ENCODE assay signal across 15 cellular contexts in the genomic region with DNA sequence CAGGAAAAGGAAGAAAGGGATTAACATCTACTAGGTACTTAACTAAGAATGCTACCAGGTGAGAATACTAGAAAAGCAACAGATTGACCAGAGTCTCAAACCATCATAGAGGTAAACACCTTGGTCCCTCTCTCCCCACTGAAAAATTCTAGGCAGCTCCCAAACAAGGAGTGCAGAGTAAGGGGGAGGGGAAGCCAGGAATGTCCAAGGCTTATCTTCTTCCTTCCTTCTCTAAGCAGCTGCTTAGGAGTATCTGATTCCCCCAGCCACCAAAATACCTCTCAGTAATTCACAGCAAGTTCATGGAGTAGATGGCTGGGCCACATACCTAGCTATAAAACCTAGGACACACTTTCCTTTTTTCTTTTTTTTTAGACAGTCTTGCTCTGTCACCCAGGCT.
DNase-seq lines count a peak whose midpoint lies in the region; ATAC-seq and TF ChIP-seq lines count a peak whose summit lies in the region.
"Had no signal": no experiment of that assay in that cellular context is flagged by ENCODE, and none has a peak within 500 bp of the region (broad histone marks: within the 10 kb centered on the region; RNA-seq: fewer than 3 reads in every experiment).

No MANE protein-coding gene starts in this region.

- H3K36me3 Mint-ChIP-seq in endothelial cell (ENCODE audit: low read depth, unreplicated experiment) = peaks cover 6% of the 10 kb centered on the region
- H3K36me3 Mint-ChIP-seq: activated CD8-positive, alpha-beta memory T cell treated with anti-CD3 and anti-CD28 coated beads, Interleukin-2, amount 10 ng/mL, durations not matched to agents 7 days and 5 days; naive thymus-derived CD4-positive, alpha-beta T cell had no signal

- peak overlapping the region in 1 of 2 experiments; percentile 62 for H3K18ac ChIP-seq in mesenchymal stem cell (ENCODE audit: low read depth in 1 of 2, low read length in 2 of 2)

- H3K36me3 ChIP-seq in mesenchymal stem cell (ENCODE audit: control insufficient read depth in 1 of 2, insufficient read depth in 2 of 2, low read depth in 1 of 2, low read length in 2 of 2) = no peaks in the 10 kb centered on the region
- H3K36me3 ChIP-seq in upper lobe of left lung = no peaks in the 10 kb centered on the region
- H3K36me3 ChIP-seq: HAP-1 had no signal

- no peak overlapping the region for H3K27ac ChIP-seq in mesenchymal stem cell (ENCODE audit: low read length, poor library complexity, severe bottlenecking)
- H3K27ac ChIP-seq in upper lobe of left lung = peak overlapping the region; percentile 4 to 58 (median 20)
- H3K27ac ChIP-seq: SK-N-MC had no signal

- no peak for TF ChIP-seq POLR2A in upper lobe of left lung (IDR thresholded peaks at IDR 0.05)

- no peaks in the 10 kb centered on the region for H3K27me3 Mint-ChIP-seq in endothelial cell (ENCODE audit: unreplicated experiment)

- H4K91ac ChIP-seq in mesenchymal stem cell (ENCODE audit: low read length) = no peak overlapping the region

- H3K4me1 Mint-ChIP-seq in endothelial cell (ENCODE audit: unreplicated experiment) = peaks cover 43% of the 10 kb centered on the region
- H3K4me1 Mint-ChIP-seq: activated CD8-positive, alpha-beta memory T cell treated with anti-CD3 and anti-CD28 coated beads, Interleukin-2, amount 10 ng/mL, durations not matched to agents 7 days and 5 days; naive thymus-derived CD4-positive, alpha-beta T cell; stimulated activated naive CD8-positive, alpha-beta T cell treated with anti-CD3 and anti-CD28 coated beads, Interleukin-15, amount 100 ng/mL, for 72 hours had no signal

- H3K4me2 ChIP-seq in mesenchymal stem cell (ENCODE audit: low read length, poor library complexity, severe bottlenecking) = no peak overlapping the region

- H3K4me3 ChIP-seq in mesenchymal stem cell (ENCODE audit: insufficient read depth in 1 of 2, low read depth in 1 of 2, low read length in 2 of 2) (no peak overlapping the region), upper lobe of left lung (no peak overlapping the region)
- H3K4me3 ChIP-seq: HAP-1, MG63, SK-N-MC had no signal

- peak overlapping the region; percentile 34 for H2BK120ac ChIP-seq in mesenchymal stem cell (ENCODE audit: low read depth, low read length)

- H2AK5ac ChIP-seq in mesenchymal stem cell (ENCODE audit: low read length, severe bottlenecking) = peak overlapping the region; percentile 84

- H2AFZ ChIP-seq in mesenchymal stem cell (ENCODE audit: low read depth, low read length) = no peak overlapping the region

- H4K8ac ChIP-seq in mesenchymal stem cell (ENCODE audit: low read length) = no peak overlapping the region

- H3K9ac ChIP-seq in mesenchymal stem cell (ENCODE audit: low read length) = no peak overlapping the region

- TF ChIP-seq CTCF in endothelial cell (IDR thresholded peaks at IDR 0.05; ENCODE audit: unreplicated experiment) = no peak
- TF ChIP-seq CTCF in upper lobe of left lung (IDR thresholded peaks at IDR 0.05) = no peak

- H2BK5ac ChIP-seq in mesenchymal stem cell (ENCODE audit: low read depth, low read length, poor library complexity, severe bottlenecking) = no peak overlapping the region

- H3K4me3 Mint-ChIP-seq in endothelial cell (ENCODE audit: unreplicated experiment) = no peak overlapping the region
- H3K4me3 Mint-ChIP-seq: activated CD8-positive, alpha-beta memory T cell treated with anti-CD3 and anti-CD28 coated beads, Interleukin-2, amount 10 ng/mL, durations not matched to agents 7 days and 5 days; naive thymus-derived CD4-positive, alpha-beta T cell; stimulated activated naive CD8-positive, alpha-beta T cell treated with anti-CD3 and anti-CD28 coated beads, Interleukin-15, amount 100 ng/mL, for 72 hours had no signal

- no peak overlapping the region for H3K23ac ChIP-seq in mesenchymal stem cell (ENCODE audit: low read length in 2 of 2)

- H3K4ac ChIP-seq in mesenchymal stem cell (ENCODE audit: low read depth in 1 of 2, low read length in 2 of 2) = no peak overlapping the region

- peak overlapping the region; percentile 86 for H3K27ac Mint-ChIP-seq in endothelial cell (ENCODE audit: unreplicated experiment)
- H3K27ac Mint-ChIP-seq: activated CD8-positive, alpha-beta memory T cell treated with anti-CD3 and anti-CD28 coated beads, Interleukin-2, amount 10 ng/mL, durations not matched to agents 7 days and 5 days; naive thymus-derived CD4-positive, alpha-beta T cell had no signal

- H3K9me3 Mint-ChIP-seq in endothelial cell (ENCODE audit: unreplicated experiment) = no peaks in the 10 kb centered on the region
- H3K9me3 Mint-ChIP-seq: stimulated activated naive CD8-positive, alpha-beta T cell treated with anti-CD3 and anti-CD28 coated beads, Interleukin-15, amount 100 ng/mL, for 72 hours had no signal

- DNase-seq in Right ventricle myocardium inferior (ENCODE audit: missing footprints) (no peak), Right ventricle myocardium superior (no peak), endothelial cell (ENCODE audit: low spot score) (peak; percentile 23), mesenchymal stem cell (no peak), upper lobe of left lung (no peak), NCI-H1417 (lab: John Stamatoyannopoulos, UW) (no peak)
- DNase-seq in activated CD4-positive, alpha-beta T cell treated with anti-CD3 and anti-CD28 coated beads for 1 hour = no peak
- DNase-seq: activated CD8-positive, alpha-beta memory T cell treated with anti-CD3 and anti-CD28 coated beads, Interleukin-2, amount 10 ng/mL, durations not matched to agents 7 days and 5 days; foreskin fibroblast; MG63; naive thymus-derived CD4-positive, alpha-beta T cell; stimulated activated naive CD8-positive, alpha-beta T cell treated with anti-CD3 and anti-CD28 coated beads, Interleukin-15, amount 100 ng/mL, for 72 hours had no signal

- peaks cover 6% of the 10 kb centered on the region for H3K4me1 ChIP-seq in mesenchymal stem cell (ENCODE audit: control insufficient read depth, insufficient read depth, low read depth, low read length)
- H3K4me1 ChIP-seq in upper lobe of left lung = peaks cover 23 to 59% (median 38%) of the 10 kb centered on the region in 4 donors

- no peak for TF ChIP-seq EP300 in upper lobe of left lung (IDR thresholded peaks at IDR 0.05)

- H3K14ac ChIP-seq in mesenchymal stem cell (ENCODE audit: low read length in 2 of 2) = no peak overlapping the region

- intact Hi-C loops in Right ventricle myocardium inferior (cut with DNase I) (no loop called here), Right ventricle myocardium superior (cut with DNase I) (no loop called here)

- H3K9me3 ChIP-seq in mesenchymal stem cell (ENCODE audit: control insufficient read depth, low read length) = no peaks in the 10 kb centered on the region
- H3K9me3 ChIP-seq in upper lobe of left lung = no peaks in the 10 kb centered on the region
- H3K9me3 ChIP-seq: HAP-1 had no signal

- no peaks in the 10 kb centered on the region for H3K27me3 ChIP-seq in mesenchymal stem cell (ENCODE audit: control insufficient read depth in 1 of 2, insufficient read depth in 1 of 2, low read length in 2 of 2)
- no peaks in the 10 kb centered on the region for H3K27me3 ChIP-seq in upper lobe of left lung
- H3K27me3 ChIP-seq: MG63 had no signal

- H2BK15ac ChIP-seq in mesenchymal stem cell (ENCODE audit: low read depth, poor library complexity, severe bottlenecking) = no peak overlapping the region

- ATAC-seq in Right ventricle myocardium inferior (peak; percentile 24), Right ventricle myocardium superior (ENCODE audit: poor library complexity) (no peak), upper lobe of left lung (ENCODE audit: low FRiP score in 2 of 2) (peak; percentile 7 to 47), HG03175 (IDR thresholded peaks at IDR 0.05; ENCODE audit: unreplicated experiment) (no peak)
- ATAC-seq: activated CD8-positive, alpha-beta memory T cell treated with anti-CD3 and anti-CD28 coated beads, Interleukin-2, amount 10 ng/mL, durations not matched to agents 7 days and 5 days; naive thymus-derived CD4-positive, alpha-beta T cell; stimulated activated naive CD8-positive, alpha-beta T cell treated with anti-CD3 and anti-CD28 coated beads, Interleukin-15, amount 100 ng/mL, for 72 hours had no signal

- no peak overlapping the region for H2BK12ac ChIP-seq in mesenchymal stem cell (ENCODE audit: low read length in 2 of 2)

- H3K79me1 ChIP-seq in mesenchymal stem cell (replicated peaks; ENCODE audit: low read length, poor library complexity, severe bottlenecking) = peaks cover 33% of the 10 kb centered on the region

Comparison
In these comparisons a context has a peak if more than half of its experiments do, and no peak if none do; other contexts are left out.
1. ATAC-seq: peak in Right ventricle myocardium inferior (single experiment) and upper lobe of left lung (2 of 2); none in Right ventricle myocardium superior (single experiment) and HG03175 (single experiment).